ENCODE assay signal across 19 cellular contexts in genomic region chr6:111563581-111563980, GRCh38. TPM values are rescaled to one million over a fixed set of nuclear protein-coding genes. Genes with fewer than 3 reads are reported as not detected.
DNase-seq lines count a peak whose midpoint lies in the region; ATAC-seq and TF ChIP-seq lines count a peak whose summit lies in the region.
"Had no signal": no experiment of that assay in that cellular context is flagged by ENCODE, and none has a peak within 500 bp of the region (broad histone marks: within the 10 kb centered on the region; RNA-seq: fewer than 3 reads in every experiment).

No MANE protein-coding gene starts in this region.

- DNase-seq in NCI-H1092 treated with DMSO at 0.1 percent for 48 hours (lab: John Stamatoyannopoulos, UW) (peak; percentile 10), NCI-H1092 (lab: John Stamatoyannopoulos, UW) (no peak), activated B cell treated with CpG ODN at 0.5 μM for 24 hours (no peak), KBM-7 (no peak)
- DNase-seq: activated CD8-positive, alpha-beta memory T cell treated with anti-CD3 and anti-CD28 coated beads, Interleukin-2, amount 50 U/mL, for 4 hours; CD4-positive, alpha-beta memory T cell; NCI-H1436 treated with DMSO at 0.1 percent for 48 hours; stimulated activated naive B cell treated with anti-CD40 and anti-IgM and Interleukin-4, amounts not matched to agents 10 μg/mL and 1 μg/mL and 100 μg/mL, for 72 hours had no signal

- ATAC-seq in activated B cell treated with CpG ODN at 0.5 μM for 24 hours (ENCODE audit: low read depth): no peak
- ATAC-seq in gastroesophageal sphincter: no peak
- ATAC-seq in HG02678 (IDR thresholded peaks at IDR 0.05; ENCODE audit: unreplicated experiment): no peak
- no peak for ATAC-seq in HG02884 (IDR thresholded peaks at IDR 0.05; ENCODE audit: unreplicated experiment)
- ATAC-seq: HCT116; sciatic nerve; stimulated activated naive B cell treated with anti-CD40 and anti-IgM and Interleukin-4, amounts not matched to agents 10 μg/mL and 1 μg/mL and 100 μg/mL, for 72 hours had no signal

- peaks cover 79% of the 10 kb centered on the region for H3K36me3 Mint-ChIP-seq in activated B cell treated with CpG ODN at 0.5 μM for 24 hours (ENCODE audit: low read depth)

- H3K4me1 ChIP-seq in gastroesophageal sphincter (peaks cover 11 to 79% (median 58%) of the 10 kb centered on the region in 3 donors), subcutaneous abdominal adipose tissue (ENCODE audit: control insufficient read depth in 5 of 5, insufficient read depth in 5 of 5, low read length in 5 of 5) (peaks cover 24 to 67% (median 52%) of the 10 kb centered on the region in 5 donors)

- H3K27me3 ChIP-seq in gastroesophageal sphincter: no peaks in the 10 kb centered on the region
- H3K27me3 ChIP-seq in subcutaneous abdominal adipose tissue (ENCODE audit: control insufficient read depth in 5 of 5, insufficient read depth in 4 of 5, low read length in 5 of 5): no peaks in the 10 kb centered on the region
- H3K27me3 ChIP-seq: neutrophil had no signal

- no peaks in the 10 kb centered on the region for H3K27me3 Mint-ChIP-seq in activated B cell treated with CpG ODN at 0.5 μM for 24 hours
- H3K27me3 Mint-ChIP-seq: activated naive CD4-positive, alpha-beta T cell treated with anti-CD3 and anti-CD28 coated beads, Interleukin-2, amount 50 U/mL, for 24 hours; CD4-positive, alpha-beta memory T cell; stimulated activated naive B cell treated with anti-CD40 and anti-IgM and Interleukin-4, amounts not matched to agents 10 μg/mL and 1 μg/mL and 100 μg/mL, for 72 hours had no signal

- CTCF ChIA-PET in activated B cell treated with CpG ODN at 0.5 μM for 24 hours (lab: Charles Lee): interaction anchor here (0.9 kb wide), 1 partner anchor 305 kb away, joined by 3 read pairs; a partner anchor contains a TSS

- H3K9me3 Mint-ChIP-seq in activated B cell treated with CpG ODN at 0.5 μM for 24 hours: no peaks in the 10 kb centered on the region
- H3K9me3 Mint-ChIP-seq: activated naive CD4-positive, alpha-beta T cell treated with anti-CD3 and anti-CD28 coated beads, Interleukin-2, amount 50 U/mL, for 24 hours; CD4-positive, alpha-beta memory T cell; stimulated activated naive B cell treated with anti-CD40 and anti-IgM and Interleukin-4, amounts not matched to agents 10 μg/mL and 1 μg/mL and 100 μg/mL, for 72 hours had no signal

- TF ChIP-seq CTCF in activated B cell treated with CpG ODN at 0.5 μM for 24 hours (IDR thresholded peaks at IDR 0.05) (no peak), gastroesophageal sphincter (IDR thresholded peaks at IDR 0.05) (no peak)

- intact Hi-C loops in activated B cell treated with CpG ODN at 0.5 μM for 24 hours (cut with micrococcal nuclease): no loop called here

- H3K9me3 ChIP-seq in gastroesophageal sphincter (no peaks in the 10 kb centered on the region), subcutaneous abdominal adipose tissue (ENCODE audit: control insufficient read depth in 5 of 5, low read length in 5 of 5) (no peaks in the 10 kb centered on the region)
- H3K9me3 ChIP-seq: neutrophil had no signal

- H3K4me3 Mint-ChIP-seq in activated B cell treated with CpG ODN at 0.5 μM for 24 hours: no peak overlapping the region
- H3K4me3 Mint-ChIP-seq: activated naive CD4-positive, alpha-beta T cell treated with anti-CD3 and anti-CD28 coated beads, Interleukin-2, amount 50 U/mL, for 24 hours; CD4-positive, alpha-beta memory T cell; stimulated activated naive B cell treated with anti-CD40 and anti-IgM and Interleukin-4, amounts not matched to agents 10 μg/mL and 1 μg/mL and 100 μg/mL, for 72 hours had no signal

- TF ChIP-seq EP300 in gastroesophageal sphincter (IDR thresholded peaks at IDR 0.05): no peak

- in situ Hi-C loops in KBM-7 (cut with MboI; ENCODE audit: low pct_unique_long_range_greater_than_20kb, low sequenced_read_pairs): no loop called here

- H3K27ac Mint-ChIP-seq in activated B cell treated with CpG ODN at 0.5 μM for 24 hours: peak overlapping the region; percentile 32
- H3K27ac Mint-ChIP-seq: activated naive CD4-positive, alpha-beta T cell treated with anti-CD3 and anti-CD28 coated beads, Interleukin-2, amount 50 U/mL, for 24 hours; stimulated activated naive B cell treated with anti-CD40 and anti-IgM and Interleukin-4, amounts not matched to agents 10 μg/mL and 1 μg/mL and 100 μg/mL, for 72 hours had no signal

- WGBS in gastroesophageal sphincter (ENCODE audit: low coverage in 1 of 2), 2 donors: 88 to 100% methylated on average over 1 of the region's 1 CpG

- TF ChIP-seq POLR2A in gastroesophageal sphincter (IDR thresholded peaks at IDR 0.05): no peak

- POLR2A ChIA-PET in activated B cell treated with CpG ODN at 0.5 μM for 24 hours (lab: Charles Lee): no interaction called here

- no peak overlapping the region for H3K4me3 ChIP-seq in gastroesophageal sphincter
- no peak overlapping the region for H3K4me3 ChIP-seq in subcutaneous abdominal adipose tissue (ENCODE audit: low read depth in 1 of 5, low read length in 5 of 5)

- peaks cover 0 to 29% of the 10 kb centered on the region in 2 donors for H3K36me3 ChIP-seq in gastroesophageal sphincter
- peaks cover 10 to 57% (median 45%) of the 10 kb centered on the region in 5 donors for H3K36me3 ChIP-seq in subcutaneous abdominal adipose tissue (ENCODE audit: control insufficient read depth in 5 of 5, insufficient read depth in 5 of 5, low read length in 5 of 5)

- no peak overlapping the region for H3K9ac ChIP-seq in subcutaneous abdominal adipose tissue (ENCODE audit: low read length in 5 of 5)
- H3K9ac ChIP-seq: KMS-11 had no signal

- peaks cover 30% of the 10 kb centered on the region for H3K4me1 Mint-ChIP-seq in activated B cell treated with CpG ODN at 0.5 μM for 24 hours

- H3K27ac ChIP-seq in gastroesophageal sphincter (peak overlapping the region in 3 of 4 donors; percentile 69 to 78 (median 74)), subcutaneous abdominal adipose tissue (ENCODE audit: low read depth, low read length) (peak overlapping the region; percentile 67)
- H3K27ac ChIP-seq: 22Rv1, HL-60, KMS-11, neutrophil had no signal

RNA-seq across cellular contexts. Expression of gene TRAF3IP2, which starts 42.1 kb away (rescaled TPM):
- total RNA-seq in activated B cell treated with CpG ODN at 0.5 μM for 24 hours: 26.9 and 28.2 TPM in 2 replicates
- total RNA-seq in gastroesophageal sphincter: 10 to 100 TPM; 18.4 to 33.4 (median 27.5) TPM
